7 cellular contexts compared by ENCODE assay signal in the genomic region with DNA sequence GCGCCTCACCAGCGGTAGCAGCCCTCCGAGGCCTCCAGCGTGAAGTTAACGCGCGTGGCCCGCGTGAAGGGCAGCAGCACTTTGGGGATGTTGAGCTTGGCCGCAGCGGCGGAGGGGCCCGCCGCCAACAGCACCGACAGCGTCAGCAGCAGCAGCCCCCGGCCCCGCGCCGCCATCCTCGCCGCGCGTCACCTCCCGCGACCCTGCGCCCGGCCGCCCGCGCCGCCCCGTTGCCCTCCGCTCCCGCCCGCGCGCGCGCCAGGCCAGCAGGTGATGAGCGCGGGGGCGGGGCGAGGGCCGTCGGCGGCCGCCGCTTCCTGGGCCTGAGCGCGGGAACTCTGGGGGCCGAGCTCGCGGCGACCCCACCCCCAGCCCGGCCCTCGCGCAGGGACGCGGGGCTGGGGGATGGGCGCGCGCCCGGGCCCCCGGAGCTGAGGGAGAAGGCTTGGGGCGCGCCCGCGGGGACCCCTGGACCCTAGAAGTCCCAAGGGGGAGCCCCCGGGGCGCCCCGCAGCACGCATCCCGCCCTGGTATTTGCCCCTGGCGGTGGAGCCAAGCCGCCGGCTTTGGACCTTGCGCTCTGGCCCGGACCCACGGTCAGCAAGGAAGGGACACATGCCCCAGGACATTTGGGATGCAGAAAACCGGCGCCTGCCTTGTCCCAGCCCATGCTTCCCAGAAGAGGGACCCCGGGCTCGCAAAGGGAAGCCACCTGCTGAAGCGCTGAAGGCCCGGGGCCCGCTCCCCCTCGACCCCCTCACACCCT. TPM values are rescaled to one million over a fixed set of nuclear protein-coding genes. Genes with fewer than 3 reads are reported as not detected.
DNase-seq lines count a peak whose midpoint lies in the region; ATAC-seq lines count a peak whose summit lies in the region.

A gene (minus strand): TSS at position 272 of the 766 bp plus-strand sequence. CDS start 96 bp downstream, at position 176.

- peaks cover 57% of the 10 kb centered on the region for H3K4me1 Mint-ChIP-seq in activated CD4-positive, alpha-beta T cell treated with anti-CD3 and anti-CD28 coated beads for 36 hours
- H3K4me1 Mint-ChIP-seq in natural killer cell treated with Interleukin-12 subunit alpha and Interleukin-12 subunit beta and Interleukin-15 and Interleukin-18, amount 100 ng/mL, for 72 hours (ENCODE audit: low read depth in 2 of 2), result peaks cover 39 to 41% of the 10 kb centered on the region in 2 donors

- H3K4me3 ChIP-seq in effector memory CD4-positive, alpha-beta T cell (ENCODE audit: insufficient read depth, low read depth, low read length, poor library complexity, severe bottlenecking), result peak within 1 kb of the TSS; percentile 70
- H3K4me3 ChIP-seq in thymus (ENCODE audit: low read length), result peak within 1 kb of the TSS; percentile 83

- no peaks in the 10 kb centered on the region for H3K9me3 Mint-ChIP-seq in activated CD4-positive, alpha-beta T cell treated with anti-CD3 and anti-CD28 coated beads for 36 hours (ENCODE audit: low read depth)
- no peaks in the 10 kb centered on the region for H3K9me3 Mint-ChIP-seq in natural killer cell treated with Interleukin-12 subunit alpha and Interleukin-12 subunit beta and Interleukin-15 and Interleukin-18, amount 100 ng/mL, for 72 hours

- H3K27me3 ChIP-seq in effector memory CD4-positive, alpha-beta T cell (replicated peaks; ENCODE audit: control insufficient read depth, insufficient read depth, low read length, poor library complexity, severe bottlenecking), result no peaks in the 10 kb centered on the region
- H3K27me3 ChIP-seq in thymus (ENCODE audit: control insufficient read depth, insufficient read depth), result no peaks in the 10 kb centered on the region

- H3K36me3 ChIP-seq in effector memory CD4-positive, alpha-beta T cell (ENCODE audit: control insufficient read depth, insufficient read depth, low read length), result no peaks in the 10 kb centered on the region
- no peaks in the 10 kb centered on the region for H3K36me3 ChIP-seq in thymus (ENCODE audit: control insufficient read depth, insufficient read depth)

- POLR2A ChIA-PET in activated CD4-positive, alpha-beta T cell treated with anti-CD3 and anti-CD28 coated beads for 36 hours (lab: Charles Lee), result interaction anchor here (0.6 to 1.4 kb wide), 4 partner anchors 32 to 861 kb away, joined by 3 to 7 read pairs (median 4); a partner anchor contains a TSS

- peak within 1 kb of the TSS; percentile 99 for H3K27ac Mint-ChIP-seq in activated CD4-positive, alpha-beta T cell treated with anti-CD3 and anti-CD28 coated beads for 36 hours
- H3K27ac Mint-ChIP-seq in natural killer cell treated with Interleukin-12 subunit alpha and Interleukin-12 subunit beta and Interleukin-15 and Interleukin-18, amount 100 ng/mL, for 72 hours, result peak within 1 kb of the TSS; percentile 96 to 97

- H3K4me1 ChIP-seq in effector memory CD4-positive, alpha-beta T cell (ENCODE audit: control insufficient read depth, insufficient read depth, low read length, poor library complexity, severe bottlenecking), result peaks cover 54% of the 10 kb centered on the region
- peaks cover 32% of the 10 kb centered on the region for H3K4me1 ChIP-seq in thymus (ENCODE audit: control insufficient read depth, insufficient read depth, low read length)

- peak within 1 kb of the TSS; percentile 89 for H3K4me3 Mint-ChIP-seq in activated CD4-positive, alpha-beta T cell treated with anti-CD3 and anti-CD28 coated beads for 36 hours
- peak within 1 kb of the TSS; percentile 95 for H3K4me3 Mint-ChIP-seq in natural killer cell treated with Interleukin-12 subunit alpha and Interleukin-12 subunit beta and Interleukin-15 and Interleukin-18, amount 100 ng/mL, for 72 hours

- CTCF ChIA-PET in activated CD4-positive, alpha-beta T cell treated with anti-CD3 and anti-CD28 coated beads for 36 hours (lab: Charles Lee), result interaction anchor here (0.6 to 2.5 kb wide), 4 partner anchors 32 to 900 kb away, joined by 3 to 14 read pairs (median 3); no protein-coding TSS in a partner anchor

- H3K27me3 Mint-ChIP-seq in activated CD4-positive, alpha-beta T cell treated with anti-CD3 and anti-CD28 coated beads for 36 hours, result no peaks in the 10 kb centered on the region
- H3K27me3 Mint-ChIP-seq in natural killer cell treated with Interleukin-12 subunit alpha and Interleukin-12 subunit beta and Interleukin-15 and Interleukin-18, amount 100 ng/mL, for 72 hours, result no peaks in the 10 kb centered on the region

- peak within 1 kb of the TSS; percentile 99 for H3K27ac ChIP-seq in effector memory CD4-positive, alpha-beta T cell (ENCODE audit: insufficient read depth, low read length, poor library complexity, severe bottlenecking)
- H3K27ac ChIP-seq in thymus (ENCODE audit: low read depth), result peak within 1 kb of the TSS; percentile 96

- WGBS in thymus, result 1% methylated on average over 88 of the region's 88 CpGs

- H3K9me3 ChIP-seq in effector memory CD4-positive, alpha-beta T cell (ENCODE audit: control insufficient read depth, low read length), result no peaks in the 10 kb centered on the region
- H3K9me3 ChIP-seq in thymus (ENCODE audit: control insufficient read depth), result no peaks in the 10 kb centered on the region

- ATAC-seq in GM18502 (IDR thresholded peaks at IDR 0.05; ENCODE audit: poor library complexity, unreplicated experiment) (peak; percentile 62), HG02571 (IDR thresholded peaks at IDR 0.05; ENCODE audit: unreplicated experiment) (peak; percentile 54)
- peak; percentile 13 for ATAC-seq in activated CD4-positive, alpha-beta T cell treated with anti-CD3 and anti-CD28 coated beads for 36 hours
- ATAC-seq in natural killer cell treated with Interleukin-12 subunit alpha and Interleukin-12 subunit beta and Interleukin-15 and Interleukin-18, amount 100 ng/mL, for 72 hours, result peak; percentile 81 to 87

- H3K36me3 Mint-ChIP-seq in activated CD4-positive, alpha-beta T cell treated with anti-CD3 and anti-CD28 coated beads for 36 hours (ENCODE audit: low read depth), result peaks cover 27% of the 10 kb centered on the region
- H3K36me3 Mint-ChIP-seq in natural killer cell treated with Interleukin-12 subunit alpha and Interleukin-12 subunit beta and Interleukin-15 and Interleukin-18, amount 100 ng/mL, for 72 hours, result peaks cover 5% of the 10 kb centered on the region

- DNase-seq in NAMALWA (ENCODE audit: low spot score), result peak; percentile 75
- peak; percentile 79 for DNase-seq in activated CD4-positive, alpha-beta T cell treated with anti-CD3 and anti-CD28 coated beads for 36 hours
- DNase-seq in effector memory CD4-positive, alpha-beta T cell, result peak in 2 of 3 donors; percentile 29 to 39
- peak; percentile 79 for DNase-seq in natural killer cell treated with Interleukin-12 subunit alpha and Interleukin-12 subunit beta and Interleukin-15 and Interleukin-18, amount 100 ng/mL, for 72 hours (ENCODE audit: low spot score)

- intact Hi-C loops in activated CD4-positive, alpha-beta T cell treated with anti-CD3 and anti-CD28 coated beads for 36 hours (cut with DNase I, micrococcal nuclease), result loop anchor here (1.0 to 10.0 kb wide), 5 partner anchors 8 to 705 kb away; a partner anchor contains a TSS

RNA-seq across cellular contexts. Expression of the gene that starts here (rescaled TPM):
- total RNA-seq in activated CD4-positive, alpha-beta T cell treated with anti-CD3 and anti-CD28 coated beads for 36 hours, result 100 to 1,000 TPM; 117 to 123 TPM
- total RNA-seq in natural killer cell treated with Interleukin-12 subunit alpha and Interleukin-12 subunit beta and Interleukin-15 and Interleukin-18, amount 100 ng/mL, for 72 hours, result 100 to 1,000 TPM; 106 to 224 TPM
- 22.9 TPM for polyA plus RNA-seq in thymus

Comparison
In these comparisons a context has a peak if more than half of its experiments do, and no peak if none do; other contexts are left out.
1. Peak in every context shown above with its lines: DNase-seq, ATAC-seq, H3K4me3 ChIP-seq and H3K27ac ChIP-seq.
2. ATAC-seq: peak in every context shown above with its lines; median percentile 84 in natural killer cell treated with Interleukin-12 subunit alpha and Interleukin-12 subunit beta and Interleukin-15 and Interleukin-18, amount 100 ng/mL, for 72 hours; 62 in GM18502; 54 in HG02571; 13 in activated CD4-positive, alpha-beta T cell treated with anti-CD3 and anti-CD28 coated beads for 36 hours.